ENCODE assay signal across 14 cellular contexts in the genomic region with DNA sequence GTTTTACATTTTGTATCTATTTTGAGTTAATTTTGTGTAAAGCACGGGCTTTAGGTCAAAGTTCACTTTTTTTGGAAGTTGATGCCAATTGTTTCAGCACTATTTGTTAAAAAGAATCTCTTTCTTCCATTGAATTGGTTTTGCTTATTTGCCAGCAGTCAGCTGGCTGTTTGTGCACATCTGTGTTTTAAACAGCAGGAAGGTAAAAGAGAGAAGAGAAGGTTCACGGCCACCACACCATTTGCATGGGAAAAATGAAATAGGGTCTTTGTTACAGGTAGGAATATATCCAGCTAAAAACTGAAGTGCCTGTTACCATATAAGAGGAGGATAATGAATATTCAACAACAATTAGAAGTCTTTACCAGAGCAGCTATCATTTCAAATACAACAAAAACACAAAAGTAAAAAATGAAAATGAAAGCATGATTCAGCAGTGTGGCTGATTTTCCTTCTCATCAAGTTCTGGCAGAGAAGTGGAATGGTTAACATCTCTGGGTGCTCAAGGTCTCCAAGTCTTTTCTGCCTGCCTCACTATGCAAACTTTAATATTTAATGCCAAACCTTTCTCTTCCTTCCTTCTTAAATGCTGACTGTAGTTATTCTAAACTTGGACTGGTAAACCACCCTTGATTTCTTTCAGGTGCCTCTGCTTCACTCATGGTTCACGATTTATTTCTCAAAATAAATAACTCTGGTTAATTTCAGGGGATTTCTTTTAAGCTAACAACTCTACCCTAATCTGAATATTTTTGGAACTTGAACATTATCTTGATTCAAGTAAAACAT.
DNase-seq lines count a peak whose midpoint lies in the region; ATAC-seq, FAIRE-seq and TF ChIP-seq lines count a peak whose summit lies in the region.
"Had no signal": no experiment of that assay in that cellular context is flagged by ENCODE, and none has a peak within 500 bp of the region (broad histone marks: within the 10 kb centered on the region; RNA-seq: fewer than 3 reads in every experiment).

No MANE protein-coding gene starts in this region.

- H3K9me2 ChIP-seq in SK-N-SH, result no peaks in the 10 kb centered on the region

- POLR2A ChIA-PET in SK-N-SH (lab: Yijun Ruan, JAX), result no interaction called here

- H3K4me1 ChIP-seq in SK-N-SH (ENCODE audit: control insufficient read depth in 1 of 2, insufficient read depth in 2 of 2, low read depth in 1 of 2, low read length in 1 of 2), result no peaks in the 10 kb centered on the region; a peak in 1 of 4 replicates
- H3K4me1 ChIP-seq in KMS-11 (ENCODE audit: low read depth, poor library complexity, severe bottlenecking), result peaks cover 8% of the 10 kb centered on the region
- H3K4me1 ChIP-seq: SJSA1, suprapubic skin had no signal

- no peak for TF ChIP-seq RAD21 in SK-N-SH (IDR thresholded peaks at IDR 0.05; ENCODE audit: low read length)

- H3K36me3 ChIP-seq in SK-N-SH (replicated peaks in 1 of 2; ENCODE audit: control insufficient read depth in 1 of 2, insufficient read depth in 2 of 2, low read length in 1 of 2), result no peaks in the 10 kb centered on the region
- H3K36me3 ChIP-seq in KMS-11 (ENCODE audit: insufficient read depth), result no peaks in the 10 kb centered on the region
- H3K36me3 ChIP-seq: SJSA1, suprapubic skin had no signal

- H3K4me2 ChIP-seq in SK-N-SH, result peak overlapping the region; percentile 42; the same call in 1 of the 2 replicates
- peak overlapping the region; percentile 22 for H3K4me2 ChIP-seq in KMS-11

- ATAC-seq in SK-N-SH treated with all-trans-retinoic acid at 6 μM for 48 hours, result no peak
- peak; percentile 34 for ATAC-seq in HG02588 (IDR thresholded peaks at IDR 0.05; ENCODE audit: unreplicated experiment)
- ATAC-seq: left ventricle myocardium superior had no signal

- no peak for FAIRE-seq in urothelium cell line (lab: Jason Lieb, UNC)

- no peaks in the 10 kb centered on the region for H3K9me3 ChIP-seq in SK-N-SH
- H3K9me3 ChIP-seq: SJSA1, suprapubic skin had no signal

- H3K27me3 ChIP-seq in SK-N-SH (ENCODE audit: insufficient read depth) (no peaks in the 10 kb centered on the region), KMS-11 (ENCODE audit: insufficient read depth, low read depth) (no peaks in the 10 kb centered on the region)
- H3K27me3 ChIP-seq: SJSA1, suprapubic skin had no signal

- 0 out of 2 replicates have a peak overlapping the region, but pooled peaks have one; percentile 1 for H2AFZ ChIP-seq in SK-N-SH (ENCODE audit: low read depth)
- peak overlapping the region; percentile 53; the same call in 1 of the 2 replicates for H2AFZ ChIP-seq in KMS-11 (ENCODE audit: low read depth)

- no peaks in the 10 kb centered on the region for H3F3A ChIP-seq in SK-N-SH (replicated peaks; ENCODE audit: insufficient read depth)

- 19% methylated on average over 2 of the region's 3 CpGs for whole genome bisulfite sequencing in SK-N-SH (ENCODE audit: low lambda C conversion rate)

- no peak overlapping the region for H3K9ac ChIP-seq in SK-N-SH
- H3K9ac ChIP-seq in KMS-11, result no peak overlapping the region

- no peaks in the 10 kb centered on the region for H3K79me2 ChIP-seq in SK-N-SH (ENCODE audit: insufficient read depth)
- H3K79me2 ChIP-seq in KMS-11 (ENCODE audit: insufficient read depth, low read depth), result no peaks in the 10 kb centered on the region

- H3K27ac ChIP-seq in SK-N-SH (ENCODE audit: low read depth in 2 of 2, low read length in 1 of 2) (no peak overlapping the region), KMS-11 (peak overlapping the region; percentile 21; the same call in 1 of the 2 replicates)
- H3K27ac ChIP-seq: SJSA1, suprapubic skin had no signal

- no peak for TF ChIP-seq EP300 in SK-N-SH (IDR thresholded peaks at IDR 0.05; ENCODE audit: borderline replicate concordance in 1 of 2, low read depth in 1 of 2, low read length in 1 of 2)

- H3K4me3 ChIP-seq in SK-N-SH (ENCODE audit: low read depth in 2 of 2, low read length in 1 of 2) (no peak overlapping the region), KMS-11 (IDR thresholded peaks at IDR 0.05; ENCODE audit: insufficient read depth, low read depth, low read length) (no peak overlapping the region)
- H3K4me3 ChIP-seq: SJSA1, suprapubic skin had no signal

- DNase-seq in SK-N-SH, result no peak
- peak; percentile 3 for DNase-seq in urothelium cell line (ENCODE audit: low spot score)
- no peak for DNase-seq in GDM1 (lab: John Stamatoyannopoulos, UW)
- no peak for DNase-seq in activated T-cell treated with anti-CD3 and anti-CD28 coated beads, Interleukin-2, amount 50 U/mL, for 1 hour
- DNase-seq in iPS-NIHi7 (ENCODE audit: extremely low spot score), result no peak
- DNase-seq: activated naive CD4-positive, alpha-beta T cell treated with anti-CD3 and anti-CD28 coated beads, Interleukin-2, amount 10 ng/mL, durations not matched to agents 7 days and 5 days; dermis blood vessel endothelial cell; left ventricle myocardium superior; NCI-H2107 had no signal

- H4K20me1 ChIP-seq in SK-N-SH (ENCODE audit: insufficient read depth) (no peaks in the 10 kb centered on the region), KMS-11 (ENCODE audit: insufficient read depth) (no peaks in the 10 kb centered on the region)

- CTCF ChIA-PET in SK-N-SH (lab: Yijun Ruan, JAX), result interaction anchor here (1.2 kb wide), 1 partner anchor 11 kb away, joined by 5 read pairs; no protein-coding TSS in a partner anchor

- TF ChIP-seq CTCF in SK-N-SH (IDR thresholded peaks at IDR 0.05) (no peak), KMS-11 (conservative IDR thresholded peaks at IDR 0.05; ENCODE audit: low read depth, low read length) (no peak)

TF ChIP-seq in SK-N-SH, 30 proteins besides CTCF, POLR2A, EP300 and RAD21:
- no peak for TF ChIP-seq CHD2 (IDR thresholded peaks at IDR 0.05; ENCODE audit: low read length, partially characterized antibody)
- TF ChIP-seq, protein P1, sequence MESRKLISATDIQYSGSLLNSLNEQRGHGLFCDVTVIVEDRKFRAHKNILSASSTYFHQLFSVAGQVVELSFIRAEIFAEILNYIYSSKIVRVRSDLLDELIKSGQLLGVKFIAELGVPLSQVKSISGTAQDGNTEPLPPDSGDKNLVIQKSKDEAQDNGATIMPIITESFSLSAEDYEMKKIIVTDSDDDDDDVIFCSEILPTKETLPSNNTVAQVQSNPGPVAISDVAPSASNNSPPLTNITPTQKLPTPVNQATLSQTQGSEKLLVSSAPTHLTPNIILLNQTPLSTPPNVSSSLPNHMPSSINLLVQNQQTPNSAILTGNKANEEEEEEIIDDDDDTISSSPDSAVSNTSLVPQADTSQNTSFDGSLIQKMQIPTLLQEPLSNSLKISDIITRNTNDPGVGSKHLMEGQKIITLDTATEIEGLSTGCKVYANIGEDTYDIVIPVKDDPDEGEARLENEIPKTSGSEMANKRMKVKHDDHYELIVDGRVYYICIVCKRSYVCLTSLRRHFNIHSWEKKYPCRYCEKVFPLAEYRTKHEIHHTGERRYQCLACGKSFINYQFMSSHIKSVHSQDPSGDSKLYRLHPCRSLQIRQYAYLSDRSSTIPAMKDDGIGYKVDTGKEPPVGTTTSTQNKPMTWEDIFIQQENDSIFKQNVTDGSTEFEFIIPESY (IDR thresholded peaks at IDR 0.05; ENCODE audit: borderline replicate concordance, low read depth), result no peak
- TF ChIP-seq, protein P2, sequence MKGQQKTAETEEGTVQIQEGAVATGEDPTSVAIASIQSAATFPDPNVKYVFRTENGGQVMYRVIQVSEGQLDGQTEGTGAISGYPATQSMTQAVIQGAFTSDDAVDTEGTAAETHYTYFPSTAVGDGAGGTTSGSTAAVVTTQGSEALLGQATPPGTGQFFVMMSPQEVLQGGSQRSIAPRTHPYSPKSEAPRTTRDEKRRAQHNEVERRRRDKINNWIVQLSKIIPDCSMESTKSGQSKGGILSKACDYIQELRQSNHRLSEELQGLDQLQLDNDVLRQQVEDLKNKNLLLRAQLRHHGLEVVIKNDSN (IDR thresholded peaks at IDR 0.05; ENCODE audit: borderline replicate concordance, low read depth), result no peak

TF ChIP-seq in SK-N-SH treated with all-trans-retinoic acid at 6 μM for 48 hours, 23 proteins besides CTCF, POLR2A, EP300 and RAD21:
- TF ChIP-seq ZNF565 (CRISPR knock-in tag; conservative IDR thresholded peaks at IDR 0.05; ENCODE audit: low read depth) (no peak), PPARA (CRISPR knock-in tag; IDR thresholded peaks at IDR 0.05; ENCODE audit: borderline replicate concordance) (no peak), BACH2 (CRISPR knock-in tag; IDR thresholded peaks at IDR 0.05; ENCODE audit: borderline replicate concordance) (no peak), OSR1 (CRISPR knock-in tag; IDR thresholded peaks at IDR 0.05) (no peak), ESRRG (CRISPR knock-in tag; IDR thresholded peaks at IDR 0.05) (no peak), CSDC2 (CRISPR knock-in tag; IDR thresholded peaks at IDR 0.05) (no peak), TCF4 (CRISPR knock-in tag; IDR thresholded peaks at IDR 0.05; ENCODE audit: borderline replicate concordance) (no peak), ISL1 (CRISPR knock-in tag; IDR thresholded peaks at IDR 0.05) (no peak), ZNF8 (CRISPR knock-in tag; IDR thresholded peaks at IDR 0.05) (no peak), SNAI2 (CRISPR knock-in tag; IDR thresholded peaks at IDR 0.05) (no peak), ZFP3 (CRISPR knock-in tag; IDR thresholded peaks at IDR 0.05) (no peak), GLIS3 (CRISPR knock-in tag; IDR thresholded peaks at IDR 0.05) (no peak)
- TF ChIP-seq, protein P3, sequence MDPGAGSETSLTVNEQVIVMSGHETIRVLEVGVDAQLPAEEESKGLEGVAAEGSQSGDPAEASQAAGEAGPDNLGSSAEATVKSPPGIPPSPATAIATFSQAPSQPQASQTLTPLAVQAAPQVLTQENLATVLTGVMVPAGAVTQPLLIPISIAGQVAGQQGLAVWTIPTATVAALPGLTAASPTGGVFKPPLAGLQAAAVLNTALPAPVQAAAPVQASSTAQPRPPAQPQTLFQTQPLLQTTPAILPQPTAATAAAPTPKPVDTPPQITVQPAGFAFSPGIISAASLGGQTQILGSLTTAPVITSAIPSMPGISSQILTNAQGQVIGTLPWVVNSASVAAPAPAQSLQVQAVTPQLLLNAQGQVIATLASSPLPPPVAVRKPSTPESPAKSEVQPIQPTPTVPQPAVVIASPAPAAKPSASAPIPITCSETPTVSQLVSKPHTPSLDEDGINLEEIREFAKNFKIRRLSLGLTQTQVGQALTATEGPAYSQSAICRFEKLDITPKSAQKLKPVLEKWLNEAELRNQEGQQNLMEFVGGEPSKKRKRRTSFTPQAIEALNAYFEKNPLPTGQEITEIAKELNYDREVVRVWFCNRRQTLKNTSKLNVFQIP (CRISPR knock-in tag; IDR thresholded peaks at IDR 0.05; ENCODE audit: borderline replicate concordance, low read depth), result no peak
